14 cellular contexts compared by ENCODE assay signal in the genomic region with DNA sequence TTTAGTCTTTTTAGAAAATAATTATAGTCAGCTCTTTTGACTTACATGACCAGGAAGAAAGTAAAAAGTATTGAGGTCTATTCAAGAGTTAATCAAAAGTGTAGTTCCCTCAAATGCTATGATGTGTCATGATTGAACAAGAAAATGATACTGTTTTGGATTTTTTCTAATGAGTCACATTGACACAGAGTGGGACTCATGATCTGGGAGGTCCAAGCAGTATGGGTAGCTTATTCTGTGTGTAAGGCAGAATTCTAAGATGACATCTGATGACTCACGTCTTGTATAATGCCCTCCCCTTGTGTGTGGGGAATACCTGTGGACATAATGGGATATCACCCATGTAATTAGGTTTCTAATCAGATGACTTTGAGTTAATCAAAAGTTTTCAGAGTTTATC.
DNase-seq lines count a peak whose midpoint lies in the region; ATAC-seq, FAIRE-seq and TF ChIP-seq lines count a peak whose summit lies in the region.
"Had no signal": no experiment of that assay in that cellular context is flagged by ENCODE, and none has a peak within 500 bp of the region (broad histone marks: within the 10 kb centered on the region; RNA-seq: fewer than 3 reads in every experiment).

No MANE protein-coding gene starts in this region.

- POLR2A ChIA-PET in A549 (lab: Yijun Ruan, JAX), result no interaction called here

- DNase-seq in A549 (ENCODE audit: low read depth in 1 of 2, low spot score in 1 of 2), result no peak
- peak; percentile 23 for DNase-seq in GM03348 (ENCODE audit: low spot score)
- peak; percentile 48 to 57 for DNase-seq in SJSA1 (ENCODE audit: low read depth in 1 of 2, low spot score in 2 of 2)
- DNase-seq in fibroblast of villous mesenchyme (ENCODE audit: low read depth), result peak; percentile 63
- no peak for DNase-seq in stimulated activated CD4-positive, alpha-beta T cell treated with anti-CD3 and anti-CD28 coated beads, Interleukin-1b, Interleukin-23, amount 100 ng/mL, for 48 hours
- DNase-seq in NCI-H1417 (lab: John Stamatoyannopoulos, UW), result no peak
- no peak for DNase-seq in substantia nigra (lab: John Stamatoyannopoulos, UW)
- DNase-seq: stimulated activated CD8-positive, alpha-beta memory T cell treated with anti-CD3 and anti-CD28 coated beads, Interleukin-4, amount 100 ng/mL, for 48 hours; T-cell; uterus had no signal

- no peak overlapping the region for H3K4me3 ChIP-seq in A549
- no peak overlapping the region for H3K4me3 ChIP-seq in SJSA1
- no peak overlapping the region for H3K4me3 ChIP-seq in fibroblast of villous mesenchyme (ENCODE audit: low read depth, low read length)
- H3K4me3 ChIP-seq: uterus had no signal

- ATAC-seq in A549 (no peak), GM19463 (IDR thresholded peaks at IDR 0.05; ENCODE audit: unreplicated experiment) (no peak)
- ATAC-seq: esophagus mucosa, T-cell had no signal

- CTCF ChIA-PET in A549 (lab: Yijun Ruan, JAX), result no interaction called here

- H3K36me3 ChIP-seq in SJSA1, result no peaks in the 10 kb centered on the region
- H3K36me3 ChIP-seq: uterus had no signal

- TF ChIP-seq CTCF in A549 (IDR thresholded peaks at IDR 0.05), result no peak
- no peak for TF ChIP-seq CTCF in fibroblast of villous mesenchyme (IDR thresholded peaks at IDR 0.05; ENCODE audit: insufficient read depth, low read depth, low read length)

- TF ChIP-seq EP300 in A549 (IDR thresholded peaks at IDR 0.05), result no peak

- TF ChIP-seq RAD21 in A549 (conservative IDR thresholded peaks at IDR 0.05 in 1 of 2, IDR thresholded peaks at IDR 0.05 in 1 of 2), result no peak

- FAIRE-seq in A549 (lab: Jason Lieb, UNC), result no peak
- FAIRE-seq: H1 had no signal

- 32% methylated on average over 1 of the region's 1 CpG for WGBS in A549 (ENCODE audit: missing lambda C conversion rate)

- H3K4me1 ChIP-seq in A549 (no peaks in the 10 kb centered on the region), SJSA1 (replicated peaks) (peaks cover 16% of the 10 kb centered on the region)
- H3K4me1 ChIP-seq: parathyroid adenoma, uterus had no signal

- no peak overlapping the region for H3K4me2 ChIP-seq in A549

- no peak overlapping the region for H3K27ac ChIP-seq in A549
- no peak overlapping the region for H3K27ac ChIP-seq in SJSA1
- no peak overlapping the region for H3K27ac ChIP-seq in substantia nigra (ENCODE audit: low read depth, low read length, poor library complexity, severe bottlenecking)
- H3K27ac ChIP-seq: parathyroid adenoma, uterus had no signal

- H3K27me3 ChIP-seq in SJSA1 (replicated peaks), result no peaks in the 10 kb centered on the region
- H3K27me3 ChIP-seq: uterus had no signal

- H3K9me3 ChIP-seq in A549, result no peaks in the 10 kb centered on the region
- no peaks in the 10 kb centered on the region for H3K9me3 ChIP-seq in SJSA1 (replicated peaks)
- H3K9me3 ChIP-seq: uterus had no signal

- TF ChIP-seq POLR2A in A549 (IDR thresholded peaks at IDR 0.05; ENCODE audit: low read length), result no peak

TF ChIP-seq in A549, 52 proteins besides CTCF, POLR2A, EP300 and RAD21:
- no peak for TF ChIP-seq HOXB5 (CRISPR knock-in tag; IDR thresholded peaks at IDR 0.05)
- TF ChIP-seq CHD2 (IDR thresholded peaks at IDR 0.05; ENCODE audit: low read length, partially characterized antibody), result no peak
- TF ChIP-seq FOSL2 (IDR thresholded peaks at IDR 0.05), result no peak
- peak; percentile 45; the same call in 1 of the 2 replicates for TF ChIP-seq FOSL2 (CRISPR knock-in tag; IDR thresholded peaks at IDR 0.05)
- TF ChIP-seq TP53 (CRISPR knock-in tag; IDR thresholded peaks at IDR 0.05), result no peak
- no peak for TF ChIP-seq ZC3H11A (IDR thresholded peaks at IDR 0.05)
- TF ChIP-seq TFCP2L1 (CRISPR knock-in tag; IDR thresholded peaks at IDR 0.05), result no peak
- TF ChIP-seq POLR2AphosphoS2 (conservative IDR thresholded peaks at IDR 0.05; ENCODE audit: low read length), result no peak

Comparison
In these comparisons a context has a peak if more than half of its experiments do, and no peak if none do; other contexts are left out.
1. DNase-seq: peak in GM03348 (single experiment), SJSA1 (2 of 2) and fibroblast of villous mesenchyme (single experiment); none in A549 (0 of 2), stimulated activated CD4-positive, alpha-beta T cell treated with anti-CD3 and anti-CD28 coated beads, Interleukin-1b, Interleukin-23, amount 100 ng/mL, for 48 hours (single experiment), NCI-H1417 (0 of 3) and substantia nigra (0 of 49).